ENCODE assay signal across 8 cellular contexts in genomic region chr13:21060063-21060826, GRCh38. TPM values are rescaled to one million over a fixed set of nuclear protein-coding genes. Genes with fewer than 3 reads are reported as not detected.
DNase-seq lines count a peak whose midpoint lies in the region; ATAC-seq, FAIRE-seq and TF ChIP-seq lines count a peak whose summit lies in the region.

No MANE protein-coding gene starts in this region.

- peak overlapping the region; percentile 93 for H2AFZ ChIP-seq in hepatocyte

- intact Hi-C loops in sigmoid colon (cut with DNase I) = loop anchor here (2.0 to 10.0 kb wide), 2 partner anchors 39 to 245 kb away; no protein-coding TSS in a partner anchor

- CTCF ChIA-PET in A549 (lab: Yijun Ruan, JAX) = interaction anchor here (1.3 to 1.6 kb wide), 3 partner anchors 18 to 117 kb away, joined by 3 read pairs; no protein-coding TSS in a partner anchor

- TF ChIP-seq CTCF in A549 (IDR thresholded peaks at IDR 0.05) (no peak), hepatocyte (IDR thresholded peaks at IDR 0.05; ENCODE audit: poor library complexity) (no peak), sigmoid colon (IDR thresholded peaks at IDR 0.05) (no peak)

- H3K36me3 ChIP-seq in adipocyte (ENCODE audit: control insufficient read depth, insufficient read depth, low read length, severe bottlenecking) (no peaks in the 10 kb centered on the region), hepatocyte (replicated peaks; ENCODE audit: insufficient read depth, low read depth) (no peaks in the 10 kb centered on the region), sigmoid colon (no peaks in the 10 kb centered on the region)

- H3K9me3 ChIP-seq in A549 (no peaks in the 10 kb centered on the region), adipocyte (ENCODE audit: control insufficient read depth, low read length) (no peaks in the 10 kb centered on the region), hepatocyte (ENCODE audit: low read depth) (no peaks in the 10 kb centered on the region), sigmoid colon (no peaks in the 10 kb centered on the region)

- peak overlapping the region; percentile 69 for H3K4me3 ChIP-seq in A549
- peak overlapping the region; percentile 83 for H3K4me3 ChIP-seq in adipocyte (ENCODE audit: low read length)
- peak overlapping the region; percentile 95 for H3K4me3 ChIP-seq in hepatocyte
- peak overlapping the region; percentile 86 to 96 (median 89) for H3K4me3 ChIP-seq in sigmoid colon

- peak overlapping the region; percentile 95 to 100 for H3K27ac ChIP-seq in A549
- peak overlapping the region; percentile 100 for H3K27ac ChIP-seq in hepatocyte
- peak overlapping the region; percentile 98 to 100 (median 99) for H3K27ac ChIP-seq in sigmoid colon

- no peak for TF ChIP-seq EP300 in A549 (IDR thresholded peaks at IDR 0.05)
- TF ChIP-seq EP300 in sigmoid colon (IDR thresholded peaks at IDR 0.05) = no peak

- H4K20me1 ChIP-seq in hepatocyte (ENCODE audit: insufficient read depth, poor library complexity, severe bottlenecking) = peaks cover 47% of the 10 kb centered on the region

- H3K4me1 ChIP-seq in A549 (peaks cover 39% of the 10 kb centered on the region; the same call in 2 of the 3 replicates), adipocyte (ENCODE audit: control insufficient read depth, insufficient read depth, low read length) (peaks cover 40% of the 10 kb centered on the region), hepatocyte (ENCODE audit: insufficient read depth) (peaks cover 20% of the 10 kb centered on the region), sigmoid colon (peaks cover 0 to 53% (median 48%) of the 10 kb centered on the region in 4 donors)

- peak in 1 of 2 experiments; percentile 45 for DNase-seq in A549 (ENCODE audit: low read depth in 1 of 2, low spot score in 1 of 2)
- peak; percentile 76 for DNase-seq in adipocyte (ENCODE audit: low read depth)
- DNase-seq in hepatocyte (ENCODE audit: low spot score) = peak; percentile 72
- DNase-seq in sigmoid colon = peak; percentile 82
- no peak for DNase-seq in H4 (ENCODE audit: low spot score)
- no peak for DNase-seq in NCI-H1092 (lab: John Stamatoyannopoulos, UW)

- H3K4me2 ChIP-seq in A549 (peak overlapping the region; percentile 81), hepatocyte (peak overlapping the region; percentile 94)

- H3K27me3 ChIP-seq in adipocyte (replicated peaks; ENCODE audit: control insufficient read depth, insufficient read depth, low read length) (no peaks in the 10 kb centered on the region), hepatocyte (no peaks in the 10 kb centered on the region), sigmoid colon (no peaks in the 10 kb centered on the region)

- no peak for FAIRE-seq in A549 (lab: Jason Lieb, UNC)

- POLR2A ChIA-PET in A549 (lab: Yijun Ruan, JAX) = interaction anchor here (1.0 to 2.7 kb wide), 2 partner anchors 9 to 11 kb away, joined by 6 to 14 read pairs; no protein-coding TSS in a partner anchor

- ATAC-seq in A549 (peak; percentile 21 to 45), GM18861 (IDR thresholded peaks at IDR 0.05; ENCODE audit: unreplicated experiment) (peak; percentile 13), HG03432 (IDR thresholded peaks at IDR 0.05; ENCODE audit: unreplicated experiment) (peak; percentile 23)

- 23% methylated on average over 32 of the region's 81 CpGs for whole genome bisulfite sequencing in A549 (ENCODE audit: missing lambda C conversion rate)
- 7% methylated on average over 60 of the region's 81 CpGs for whole genome bisulfite sequencing in hepatocyte (ENCODE audit: low lambda C conversion rate, missing lambda C conversion rate)
- WGBS in sigmoid colon, 2 donors = 13 to 17% methylated on average over 81 of the region's 81 CpGs

- TF ChIP-seq RAD21 in A549 (conservative IDR thresholded peaks at IDR 0.05 in 1 of 2, IDR thresholded peaks at IDR 0.05 in 1 of 2) = no peak

- peak overlapping the region; percentile 95 for H3K9ac ChIP-seq in adipocyte (ENCODE audit: low read length)

- H3K9me2 ChIP-seq in hepatocyte (replicated peaks; ENCODE audit: insufficient read depth) = no peaks in the 10 kb centered on the region

- no peak for TF ChIP-seq POLR2A in A549 (IDR thresholded peaks at IDR 0.05; ENCODE audit: low read length)
- no peak for TF ChIP-seq POLR2A in sigmoid colon (IDR thresholded peaks at IDR 0.05)

- H3K79me2 ChIP-seq in hepatocyte = peaks cover 51% of the 10 kb centered on the region

TF ChIP-seq in A549, 52 proteins besides CTCF, POLR2A, EP300 and RAD21:
- TF ChIP-seq ZFP36 (IDR thresholded peaks at IDR 0.05; ENCODE audit: borderline replicate concordance, partially characterized antibody) (no peak), MAX (IDR thresholded peaks at IDR 0.05) (peak; percentile 30; the same call in 1 of the 2 replicates), CEBPB (IDR thresholded peaks at IDR 0.05) (peak in 1 of 2 experiments; percentile 13; a peak in 1 of 4 replicates)

RNA-seq across cellular contexts. Expression of gene LATS2, which starts 1.1 kb away (rescaled TPM):
- polyA plus RNA-seq in A549 (2011; rRNA removed) = 7.0 and 7.8 TPM in 2 replicates
- polyA plus RNA-seq in A549 (2012; cell fraction: cytosol; rRNA removed) = 9.9 and 13.0 TPM in 2 replicates
- 10.7 and 14.1 TPM in 2 replicates for polyA plus RNA-seq in A549 (2012; cell fraction: nucleus; rRNA removed)
- polyA plus RNA-seq in A549 (2017; fragmentation: RNase III; extraction: RNeasy Plus Mini Kit Qiagen cat#74134 plus additional on column Dnase treatment) = 7.7 to 7.9 TPM (median 7.8 TPM) in 3 replicates
- 10.1 and 11.6 TPM in 2 replicates for polyA minus RNA-seq in A549 (2011; rRNA and poly(A)+ RNA removed)
- 15.5 and 17.1 TPM in 2 replicates for total RNA-seq in hepatocyte
- polyA plus RNA-seq in hepatocyte = 5.6 and 6.2 TPM in 2 replicates
- 10 to 100 TPM; 21.8 to 45.5 (median 28.2) TPM for total RNA-seq in sigmoid colon
- 1 to 10 TPM; 3.7 to 4.6 (median 4.2) TPM for polyA plus RNA-seq in sigmoid colon
- total RNA-seq in H4 (2014; rRNA removed; shearing (Covaris generic)) = 2.7 and 3.9 TPM in 2 replicates

Comparison
In these comparisons a context has a peak if more than half of its experiments do, and no peak if none do; other contexts are left out.
1. DNase-seq: peak in adipocyte (single experiment), hepatocyte (single experiment) and sigmoid colon (single experiment); none in H4 (single experiment) and NCI-H1092 (single experiment).
2. Peak in every context shown above with its lines, with median percentiles within 50 percentile points of each other: ATAC-seq, H3K27ac ChIP-seq and H3K4me3 ChIP-seq.